Comparison of ENCODE assay signal across 12 cellular contexts in the genomic region with DNA sequence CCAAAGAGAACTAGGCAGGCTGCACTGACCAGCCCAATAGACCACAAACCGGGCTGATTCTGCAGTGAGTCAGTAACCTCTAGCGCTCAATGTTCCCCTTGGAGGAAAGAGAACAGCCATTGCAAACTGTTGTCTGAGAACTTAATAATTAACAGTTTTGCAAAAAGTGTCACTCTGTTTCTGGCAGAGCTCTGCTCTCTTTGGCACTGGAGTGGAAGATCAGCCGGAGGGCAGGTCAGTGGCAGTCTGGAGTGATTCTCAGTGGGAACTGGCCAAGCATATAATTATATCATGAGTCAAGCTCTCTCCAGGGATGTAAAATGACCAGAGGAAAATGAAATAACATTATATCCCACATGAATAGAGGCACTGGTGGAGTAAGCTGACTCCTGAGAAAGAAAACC.
A peak's percentile ranks its signal among the peaks of the same experiment; 100 is the strongest.
DNase-seq lines count a peak whose midpoint lies in the region; ATAC-seq and TF ChIP-seq lines count a peak whose summit lies in the region.
"Had no signal": no experiment of that assay in that cellular context is flagged by ENCODE, and none has a peak within 500 bp of the region (broad histone marks: within the 10 kb centered on the region; RNA-seq: fewer than 3 reads in every experiment).

No MANE protein-coding gene starts in this region.

- TF ChIP-seq CTCF in heart left ventricle (IDR thresholded peaks at IDR 0.05), result no peak

- H3K36me3 ChIP-seq in heart left ventricle, result no peaks in the 10 kb centered on the region

- peaks cover 0 to 28% (median 24%) of the 10 kb centered on the region in 12 donors for H3K4me1 ChIP-seq in heart left ventricle

- peak overlapping the region; percentile 29 to 90 (median 62) for H3K27ac ChIP-seq in heart left ventricle

- intact Hi-C loops in heart left ventricle (cut with DNase I) (loop anchor here in 3 of 10 donors (5.0 to 10.0 kb wide), 3 partner anchors 55 to 235 kb away; no protein-coding TSS in a partner anchor), sciatic nerve (cut with DNase I) (no loop called here)

- ATAC-seq in heart left ventricle (peak; percentile 79 to 93 (median 90)), sciatic nerve (peak; percentile 84), GM18511 (IDR thresholded peaks at IDR 0.05; ENCODE audit: unreplicated experiment) (no peak)

- 48 to 60% (median 52%) methylated on average over 3 of the region's 3 CpGs for WGBS in heart left ventricle, 4 donors

- no peak overlapping the region for H3K4me3 ChIP-seq in heart left ventricle

- no peaks in the 10 kb centered on the region for H3K27me3 ChIP-seq in heart left ventricle

- TF ChIP-seq POLR2A in heart left ventricle (IDR thresholded peaks at IDR 0.05), result no peak

- DNase-seq in GM03348 (ENCODE audit: low spot score), result peak; percentile 77
- peak; percentile 13 for DNase-seq in SW480 (ENCODE audit: low spot score)
- peak; percentile 25 to 63 (median 55) for DNase-seq in heart left ventricle
- no peak for DNase-seq in sciatic nerve (ENCODE audit: low spot score)
- DNase-seq in COLO668 (lab: John Stamatoyannopoulos, UW; ENCODE audit: unreplicated experiment), result no peak
- no peak for DNase-seq in NCI-H2081 (lab: John Stamatoyannopoulos, UW)
- no peak for DNase-seq in midbrain (lab: John Stamatoyannopoulos, UW)
- DNase-seq: activated B cell treated with CpG ODN at 0.5 μM for 24 hours, amniotic stem cell, NCI-H526, trophoblast cell had no signal

- H3K9me3 ChIP-seq in heart left ventricle, result peaks cover 0 to 22% (median 0%) of the 10 kb centered on the region in 12 donors

Comparison
In these comparisons a context has a peak if more than half of its experiments do, and no peak if none do; other contexts are left out.
1. DNase-seq: peak in GM03348 (single experiment), SW480 (single experiment) and heart left ventricle (5 of 5); none in sciatic nerve (single experiment), COLO668 (single experiment), NCI-H2081 (0 of 2) and midbrain (single experiment).